8 cellular contexts compared by ENCODE assay signal in the genomic region with DNA sequence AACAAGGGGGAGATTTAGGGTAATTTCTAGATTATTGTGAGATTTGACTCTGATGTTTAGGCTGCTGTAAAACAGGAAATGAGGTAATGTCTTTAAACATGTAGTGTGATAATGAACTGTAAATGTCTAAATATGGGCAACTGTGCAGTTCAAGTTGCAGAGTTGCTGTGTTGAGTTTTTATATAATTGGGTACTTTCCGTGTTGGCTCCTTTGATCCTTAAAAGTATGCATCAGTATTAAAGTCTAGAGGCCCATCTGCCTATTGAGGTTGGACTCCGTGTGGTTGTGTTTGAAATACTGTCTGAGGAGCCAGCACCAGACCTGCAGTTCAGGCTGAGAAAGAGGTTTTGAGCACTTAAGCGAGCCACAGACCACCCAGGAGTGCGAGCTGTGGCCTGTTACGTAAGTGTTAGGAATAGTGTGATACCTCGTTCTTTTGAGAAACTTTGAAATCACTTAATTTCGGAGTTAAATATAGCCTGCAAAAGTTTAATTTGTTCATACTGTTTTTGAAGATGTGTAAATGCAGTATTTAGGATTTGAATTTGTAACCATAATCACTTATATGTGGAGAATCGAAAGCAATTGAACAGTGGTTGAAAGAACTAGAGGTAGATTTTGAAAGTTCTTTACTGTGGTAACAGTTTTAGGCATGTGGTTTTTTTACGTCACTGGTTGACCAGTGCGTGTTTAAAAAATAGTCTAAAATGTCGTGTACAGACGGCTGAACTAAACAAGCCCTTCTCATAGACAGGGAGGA. TPM values are rescaled to one million over a fixed set of nuclear protein-coding genes. Genes with fewer than 3 reads are reported as not detected.
DNase-seq lines count a peak whose midpoint lies in the region; ATAC-seq lines count a peak whose summit lies in the region.

No MANE protein-coding gene starts in this region.

- DNase-seq in activated CD8-positive, alpha-beta memory T cell treated with anti-CD3 and anti-CD28 coated beads, Interleukin-2, amount 50 U/mL, for 4 hours: peak; percentile 42
- DNase-seq in glomerular endothelial cell (ENCODE audit: extremely low read depth, low read depth, low spot score) (peak; percentile 63), NCI-H526 (lab: John Stamatoyannopoulos, UW) (no peak), mesenteric fat pad (ENCODE audit: low spot score) (no peak)
- DNase-seq in stimulated activated CD8-positive, alpha-beta memory T cell treated with anti-CD3 and anti-CD28 coated beads, Interleukin-4, amount 100 ng/mL, for 24 hours (ENCODE audit: low read depth): peak; percentile 29

- peak; percentile 31 for ATAC-seq in GM18861 (IDR thresholded peaks at IDR 0.05; ENCODE audit: unreplicated experiment)
- peak; percentile 38 for ATAC-seq in HG03521 (IDR thresholded peaks at IDR 0.05; ENCODE audit: unreplicated experiment)
- no peak for ATAC-seq in HG02678 (IDR thresholded peaks at IDR 0.05; ENCODE audit: unreplicated experiment)

RNA-seq across cellular contexts. Expression of gene FAM118A, which starts 9.0 kb away (rescaled TPM):
- 17.5 and 58.9 TPM in 2 replicates for total RNA-seq in glomerular endothelial cell
- 22.2 TPM for total RNA-seq in mesenteric fat pad

RNA-seq across cellular contexts. Expression of gene UPK3A, which starts 34.0 kb away (rescaled TPM):
- not detected in 2 replicates for total RNA-seq in glomerular endothelial cell
- not detected for total RNA-seq in mesenteric fat pad

Comparison
In these comparisons a context has a peak if more than half of its experiments do, and no peak if none do; other contexts are left out.
1. DNase-seq: peak in activated CD8-positive, alpha-beta memory T cell treated with anti-CD3 and anti-CD28 coated beads, Interleukin-2, amount 50 U/mL, for 4 hours (single experiment), glomerular endothelial cell (single experiment) and stimulated activated CD8-positive, alpha-beta memory T cell treated with anti-CD3 and anti-CD28 coated beads, Interleukin-4, amount 100 ng/mL, for 24 hours (single experiment); none in NCI-H526 (0 of 2) and mesenteric fat pad (single experiment).